ENCODE assay signal across 1 cellular context in the genomic region with DNA sequence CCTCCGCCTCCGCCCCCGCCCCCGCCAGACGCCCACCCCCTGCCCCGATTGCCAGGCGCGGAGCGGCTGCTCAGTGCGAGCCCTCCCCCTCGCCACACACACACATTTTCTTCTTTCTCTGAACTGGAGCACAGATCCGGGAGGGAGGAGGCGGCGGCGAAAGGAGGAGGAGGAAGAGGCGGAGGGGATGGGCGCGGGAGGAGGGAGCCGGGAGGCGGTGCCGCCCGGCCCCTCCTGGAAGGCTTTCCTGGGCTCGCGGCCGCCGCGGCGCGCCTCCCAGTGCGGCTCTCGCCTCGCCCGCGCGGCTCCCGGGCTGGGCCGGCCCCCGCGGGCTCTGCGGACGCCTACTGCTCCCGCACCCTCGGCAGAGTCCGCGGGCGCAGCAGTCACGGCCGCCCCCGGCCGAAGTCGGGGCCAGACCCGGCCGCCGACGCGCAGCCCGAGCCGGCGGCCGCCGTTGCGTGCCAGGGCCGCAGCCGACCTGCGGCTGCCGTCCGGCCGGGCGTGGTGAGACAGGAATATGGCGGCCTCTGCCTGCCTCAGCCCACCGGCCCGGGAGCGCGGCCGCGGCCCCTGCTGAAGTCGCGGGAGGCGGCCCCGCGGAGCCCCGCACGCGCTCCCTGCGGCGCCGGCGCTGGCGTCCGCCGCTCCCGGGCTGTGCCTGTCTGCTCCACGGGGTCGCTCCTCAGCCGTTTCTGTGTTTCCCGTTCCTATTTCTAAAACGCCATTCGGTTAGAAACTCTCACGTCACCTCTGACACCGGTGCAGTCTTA.
TF ChIP-seq lines count a peak whose summit lies in the region.

No MANE protein-coding gene starts in this region.

TF ChIP-seq in HepG2, 621 proteins besides CTCF, POLR2A, EP300 and RAD21 (continued from another document and continues in another):
- TF ChIP-seq, protein P1, sequence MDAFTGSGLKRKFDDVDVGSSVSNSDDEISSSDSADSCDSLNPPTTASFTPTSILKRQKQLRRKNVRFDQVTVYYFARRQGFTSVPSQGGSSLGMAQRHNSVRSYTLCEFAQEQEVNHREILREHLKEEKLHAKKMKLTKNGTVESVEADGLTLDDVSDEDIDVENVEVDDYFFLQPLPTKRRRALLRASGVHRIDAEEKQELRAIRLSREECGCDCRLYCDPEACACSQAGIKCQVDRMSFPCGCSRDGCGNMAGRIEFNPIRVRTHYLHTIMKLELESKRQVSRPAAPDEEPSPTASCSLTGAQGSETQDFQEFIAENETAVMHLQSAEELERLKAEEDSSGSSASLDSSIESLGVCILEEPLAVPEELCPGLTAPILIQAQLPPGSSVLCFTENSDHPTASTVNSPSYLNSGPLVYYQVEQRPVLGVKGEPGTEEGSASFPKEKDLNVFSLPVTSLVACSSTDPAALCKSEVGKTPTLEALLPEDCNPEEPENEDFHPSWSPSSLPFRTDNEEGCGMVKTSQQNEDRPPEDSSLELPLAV (CRISPR knock-in tag; conservative IDR thresholded peaks at IDR 0.05; ENCODE audit: low read depth), result 0 out of 2 replicates have a peak, but pooled peaks have one; percentile 55
- TF ChIP-seq ZNF513 (CRISPR knock-in tag; conservative IDR thresholded peaks at IDR 0.05) (no peak), REL (CRISPR knock-in tag; conservative IDR thresholded peaks at IDR 0.05) (0 out of 2 replicates have a peak, but pooled peaks have one; percentile 23), ZNF652 (CRISPR knock-in tag; IDR thresholded peaks at IDR 0.05; ENCODE audit: borderline replicate concordance, low read depth) (no peak), RBFOX2 (IDR thresholded peaks at IDR 0.05; ENCODE audit: low read depth, low read length) (peak; percentile 79), KMT2A (CRISPR knock-in tag; IDR thresholded peaks at IDR 0.05) (no peak; the same call in 1 of the 2 replicates), PHF8 (CRISPR knock-in tag; IDR thresholded peaks at IDR 0.05) (peak; percentile 23), PATZ1 (CRISPR knock-in tag; IDR thresholded peaks at IDR 0.05) (peak; percentile 78), ZNF547 (CRISPR knock-in tag; IDR thresholded peaks at IDR 0.05) (no peak), SALL1 (CRISPR knock-in tag; IDR thresholded peaks at IDR 0.05) (peak; percentile 44), ARID4A (CRISPR knock-in tag; IDR thresholded peaks at IDR 0.05; ENCODE audit: borderline replicate concordance) (peak; percentile 32; the same call in 1 of the 2 replicates), ASH2L (IDR thresholded peaks at IDR 0.05; ENCODE audit: insufficient read length, low read depth, low read length) (peak; percentile 62), KLF12 (CRISPR knock-in tag; IDR thresholded peaks at IDR 0.05; ENCODE audit: borderline replicate concordance) (0 out of 2 replicates have a peak, but pooled peaks have one; percentile 38), NONO (IDR thresholded peaks at IDR 0.05) (no peak), NONO (CRISPR knock-in tag; conservative IDR thresholded peaks at IDR 0.05) (peak; percentile 26; the same call in 1 of the 2 replicates), TARDBP (CRISPR knock-in tag; IDR thresholded peaks at IDR 0.05) (0 out of 2 replicates have a peak, but pooled peaks have one; percentile 25), AGO2 (optimal IDR thresholded peaks at IDR 0.05; ENCODE audit: low read depth, low read length) (no peak), TERF1 (CRISPR knock-in tag; IDR thresholded peaks at IDR 0.05) (no peak), GTF2F1 (IDR thresholded peaks at IDR 0.05; ENCODE audit: low read length) (no peak), SKI (IDR thresholded peaks at IDR 0.05; ENCODE audit: partially characterized antibody) (peak; percentile 34), BCL6 (CRISPR knock-in tag; IDR thresholded peaks at IDR 0.05) (peak; percentile 54; the same call in 1 of the 2 replicates), ZNF263 (CRISPR knock-in tag; IDR thresholded peaks at IDR 0.05) (peak; percentile 97), HMGXB4 (CRISPR knock-in tag; IDR thresholded peaks at IDR 0.05; ENCODE audit: borderline replicate concordance in 1 of 2, low read depth in 1 of 2) (0 out of 4 replicates have a peak, but pooled peaks of 1 of the 2 experiments have one; percentile 28), ZNF674 (CRISPR knock-in tag; IDR thresholded peaks at IDR 0.05; ENCODE audit: low read depth) (0 out of 2 replicates have a peak, but pooled peaks have one; percentile 27), MAZ (IDR thresholded peaks at IDR 0.05; ENCODE audit: borderline replicate concordance, low read depth, low read length) (peak; percentile 54; the same call in 1 of the 2 replicates), MAZ (CRISPR knock-in tag; IDR thresholded peaks at IDR 0.05; ENCODE audit: low read depth) (0 out of 2 replicates have a peak, but pooled peaks have one; percentile 7), POLR2AphosphoS5 (IDR thresholded peaks at IDR 0.05; ENCODE audit: low read depth, low read length) (peak; percentile 50; the same call in 1 of the 2 replicates), ZMYM4 (CRISPR knock-in tag; IDR thresholded peaks at IDR 0.05) (peak; percentile 48; the same call in 1 of the 2 replicates)
- TF ChIP-seq, protein P2, sequence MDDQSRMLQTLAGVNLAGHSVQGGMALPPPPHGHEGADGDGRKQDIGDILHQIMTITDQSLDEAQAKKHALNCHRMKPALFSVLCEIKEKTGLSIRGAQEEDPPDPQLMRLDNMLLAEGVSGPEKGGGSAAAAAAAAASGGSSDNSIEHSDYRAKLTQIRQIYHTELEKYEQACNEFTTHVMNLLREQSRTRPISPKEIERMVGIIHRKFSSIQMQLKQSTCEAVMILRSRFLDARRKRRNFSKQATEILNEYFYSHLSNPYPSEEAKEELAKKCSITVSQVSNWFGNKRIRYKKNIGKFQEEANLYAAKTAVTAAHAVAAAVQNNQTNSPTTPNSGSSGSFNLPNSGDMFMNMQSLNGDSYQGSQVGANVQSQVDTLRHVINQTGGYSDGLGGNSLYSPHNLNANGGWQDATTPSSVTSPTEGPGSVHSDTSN (CRISPR knock-in tag; IDR thresholded peaks at IDR 0.05; ENCODE audit: borderline replicate concordance), result no peak
- TF ChIP-seq, protein P3, sequence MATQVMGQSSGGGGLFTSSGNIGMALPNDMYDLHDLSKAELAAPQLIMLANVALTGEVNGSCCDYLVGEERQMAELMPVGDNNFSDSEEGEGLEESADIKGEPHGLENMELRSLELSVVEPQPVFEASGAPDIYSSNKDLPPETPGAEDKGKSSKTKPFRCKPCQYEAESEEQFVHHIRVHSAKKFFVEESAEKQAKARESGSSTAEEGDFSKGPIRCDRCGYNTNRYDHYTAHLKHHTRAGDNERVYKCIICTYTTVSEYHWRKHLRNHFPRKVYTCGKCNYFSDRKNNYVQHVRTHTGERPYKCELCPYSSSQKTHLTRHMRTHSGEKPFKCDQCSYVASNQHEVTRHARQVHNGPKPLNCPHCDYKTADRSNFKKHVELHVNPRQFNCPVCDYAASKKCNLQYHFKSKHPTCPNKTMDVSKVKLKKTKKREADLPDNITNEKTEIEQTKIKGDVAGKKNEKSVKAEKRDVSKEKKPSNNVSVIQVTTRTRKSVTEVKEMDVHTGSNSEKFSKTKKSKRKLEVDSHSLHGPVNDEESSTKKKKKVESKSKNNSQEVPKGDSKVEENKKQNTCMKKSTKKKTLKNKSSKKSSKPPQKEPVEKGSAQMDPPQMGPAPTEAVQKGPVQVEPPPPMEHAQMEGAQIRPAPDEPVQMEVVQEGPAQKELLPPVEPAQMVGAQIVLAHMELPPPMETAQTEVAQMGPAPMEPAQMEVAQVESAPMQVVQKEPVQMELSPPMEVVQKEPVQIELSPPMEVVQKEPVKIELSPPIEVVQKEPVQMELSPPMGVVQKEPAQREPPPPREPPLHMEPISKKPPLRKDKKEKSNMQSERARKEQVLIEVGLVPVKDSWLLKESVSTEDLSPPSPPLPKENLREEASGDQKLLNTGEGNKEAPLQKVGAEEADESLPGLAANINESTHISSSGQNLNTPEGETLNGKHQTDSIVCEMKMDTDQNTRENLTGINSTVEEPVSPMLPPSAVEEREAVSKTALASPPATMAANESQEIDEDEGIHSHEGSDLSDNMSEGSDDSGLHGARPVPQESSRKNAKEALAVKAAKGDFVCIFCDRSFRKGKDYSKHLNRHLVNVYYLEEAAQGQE (IDR thresholded peaks at IDR 0.05; ENCODE audit: borderline replicate concordance in 1 of 2, low read depth in 1 of 2, low read length in 2 of 2), result no peak
- TF ChIP-seq, protein P4, sequence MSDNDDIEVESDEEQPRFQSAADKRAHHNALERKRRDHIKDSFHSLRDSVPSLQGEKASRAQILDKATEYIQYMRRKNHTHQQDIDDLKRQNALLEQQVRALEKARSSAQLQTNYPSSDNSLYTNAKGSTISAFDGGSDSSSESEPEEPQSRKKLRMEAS (IDR thresholded peaks at IDR 0.05), result peak; percentile 39
- TF ChIP-seq, protein P5, sequence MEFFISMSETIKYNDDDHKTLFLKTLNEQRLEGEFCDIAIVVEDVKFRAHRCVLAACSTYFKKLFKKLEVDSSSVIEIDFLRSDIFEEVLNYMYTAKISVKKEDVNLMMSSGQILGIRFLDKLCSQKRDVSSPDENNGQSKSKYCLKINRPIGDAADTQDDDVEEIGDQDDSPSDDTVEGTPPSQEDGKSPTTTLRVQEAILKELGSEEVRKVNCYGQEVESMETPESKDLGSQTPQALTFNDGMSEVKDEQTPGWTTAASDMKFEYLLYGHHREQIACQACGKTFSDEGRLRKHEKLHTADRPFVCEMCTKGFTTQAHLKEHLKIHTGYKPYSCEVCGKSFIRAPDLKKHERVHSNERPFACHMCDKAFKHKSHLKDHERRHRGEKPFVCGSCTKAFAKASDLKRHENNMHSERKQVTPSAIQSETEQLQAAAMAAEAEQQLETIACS (CRISPR knock-in tag; IDR thresholded peaks at IDR 0.05), result peak; percentile 49
